23 cellular contexts compared by ENCODE assay signal in genomic region chr1:153585009-153585408, GRCh38. TPM values are rescaled to one million over a fixed set of nuclear protein-coding genes. Genes with fewer than 3 reads are reported as not detected.
DNase-seq lines count a peak whose midpoint lies in the region; ATAC-seq, FAIRE-seq and TF ChIP-seq lines count a peak whose summit lies in the region.
"Had no signal": no experiment of that assay in that cellular context is flagged by ENCODE, and none has a peak within 500 bp of the region (broad histone marks: within the 10 kb centered on the region; RNA-seq: fewer than 3 reads in every experiment).

No MANE protein-coding gene starts in this region.

- no peaks in the 10 kb centered on the region for H3K79me2 ChIP-seq in HepG2 (ENCODE audit: insufficient read depth, low read length)

- H2AFZ ChIP-seq in HepG2 (ENCODE audit: low read length), result no peak overlapping the region

- CTCF ChIA-PET in HepG2 (lab: Yijun Ruan, JAX; ENCODE audit: low intra/inter-chr PET ratio, low total read pairs), result no interaction called here

- H3K4me1 ChIP-seq in right lobe of liver, result no peaks in the 10 kb centered on the region
- no peaks in the 10 kb centered on the region for H3K4me1 ChIP-seq in HepG2 (ENCODE audit: insufficient read depth, low read length)
- peaks cover 15% of the 10 kb centered on the region for H3K4me1 ChIP-seq in ovary (ENCODE audit: insufficient read depth)

- no peak for TF ChIP-seq POLR2A in right lobe of liver (IDR thresholded peaks at IDR 0.05)
- TF ChIP-seq POLR2A in HepG2 (IDR thresholded peaks at IDR 0.05; ENCODE audit: insufficient read depth in 1 of 2, low read depth in 2 of 2, low read length in 2 of 2), result no peak
- TF ChIP-seq POLR2A in ovary (IDR thresholded peaks at IDR 0.05), result no peak

- no peaks in the 10 kb centered on the region for H3K9me3 ChIP-seq in right lobe of liver
- no peaks in the 10 kb centered on the region for H3K9me3 ChIP-seq in HepG2 (ENCODE audit: low read length)
- H3K9me3 ChIP-seq in ovary, result no peaks in the 10 kb centered on the region
- H3K9me3 ChIP-seq: A549, Caco-2 had no signal

- in situ Hi-C loops in HepG2 (cut with HindIII; ENCODE audit: extremely low pct_ligation_motif_present, low pct_unique_long_range_greater_than_20kb), result no loop called here

- no TSS peak for BruUV-seq in HepG2 (replicated peaks; lab: Mats Ljungman, UMichigan)

- no peak for TF ChIP-seq EP300 in HepG2 (IDR thresholded peaks at IDR 0.05; ENCODE audit: low read depth in 2 of 2, low read length in 2 of 2)
- TF ChIP-seq EP300 in HepG2 (CRISPR knock-in tag; IDR thresholded peaks at IDR 0.05; ENCODE audit: borderline replicate concordance), result no peak
- no peak for TF ChIP-seq EP300 in ovary (IDR thresholded peaks at IDR 0.05)

- no peak overlapping the region for H3K4me2 ChIP-seq in HepG2 (ENCODE audit: low read depth, low read length)
- H3K4me2 ChIP-seq: A549, GM23338 had no signal

- H3K27ac ChIP-seq in right lobe of liver, result no peak overlapping the region
- H3K27ac ChIP-seq in HepG2 (ENCODE audit: extremely low read length, insufficient read depth, low read length), result no peak overlapping the region
- peak overlapping the region; percentile 54 to 56 for H3K27ac ChIP-seq in ovary
- H3K27ac ChIP-seq: 22Rv1, A549, C4-2B had no signal

- WGBS in right lobe of liver (ENCODE audit: insufficient coverage, low coverage, low lambda C conversion rate, missing lambda C conversion rate), result 63% methylated on average over 1 of the region's 1 CpG
- WGBS in HepG2 (ENCODE audit: low lambda C conversion rate), result 89% methylated on average over 1 of the region's 1 CpG
- WGBS in ovary, 3 donors, result 4 to 31% (median 12%) methylated on average over 1 of the region's 1 CpG

- no peak for FAIRE-seq in HepG2 (lab: Jason Lieb, UNC)
- FAIRE-seq: A549, GM12892, H54 had no signal

- DNase-seq in right lobe of liver, result no peak
- no peak for DNase-seq in HepG2 (ENCODE audit: low spot score)
- peak; percentile 31 for DNase-seq in amniotic epithelial cell (ENCODE audit: low read depth)
- DNase-seq in ovary, result no peak
- no peak for DNase-seq in globus pallidus (ENCODE audit: low spot score)
- no peak for DNase-seq in stimulated activated naive CD8-positive, alpha-beta T cell treated with anti-CD3 and anti-CD28 coated beads, Interleukin-15, Interleukin-2, amounts not matched to agents 100 U/mL and 50 U/mL, for 24 hours
- no peak for DNase-seq in stimulated activated CD4-positive, alpha-beta T cell treated with anti-CD3 and anti-CD28 coated beads, Interleukin-2, amount 100 ng/mL, for 24 hours
- DNase-seq: AML-193; Caco-2; CD4-positive, alpha-beta T cell; DMS153; DMS79; GDM1; HCEC 1CT; HFFc6 had no signal

- no peaks in the 10 kb centered on the region for H3K36me3 ChIP-seq in right lobe of liver
- no peaks in the 10 kb centered on the region for H3K36me3 ChIP-seq in HepG2 (replicated peaks in 1 of 2; ENCODE audit: control insufficient read depth in 1 of 2, insufficient read depth in 2 of 2, low read length in 2 of 2)
- no peaks in the 10 kb centered on the region for H3K36me3 ChIP-seq in ovary

- H3K27me3 ChIP-seq in right lobe of liver, result no peaks in the 10 kb centered on the region
- H3K27me3 ChIP-seq in HepG2 (ENCODE audit: control insufficient read depth in 1 of 2, insufficient read depth in 2 of 2, low read length in 2 of 2), result 0 out of 5 replicates have a peak, but pooled peaks cover 1 to 3% of the 10 kb centered on the region in 2 experiments
- no peaks in the 10 kb centered on the region for H3K27me3 ChIP-seq in ovary

- H4K20me1 ChIP-seq in HepG2 (ENCODE audit: insufficient read depth, low read length), result no peaks in the 10 kb centered on the region

- intact Hi-C loops in right lobe of liver (cut with DNase I), result no loop called here
- intact Hi-C loops in HepG2 (cut with micrococcal nuclease; ENCODE audit: unreplicated experiment), result no loop called here
- intact Hi-C loops in ovary (cut with DNase I), result no loop called here

- H3K4me3 ChIP-seq in right lobe of liver (no peak overlapping the region), HepG2 (replicated peaks in 1 of 3; ENCODE audit: insufficient read depth in 1 of 3, low read depth in 2 of 3, low read length in 3 of 3) (no peak overlapping the region), ovary (no peak overlapping the region)
- H3K4me3 ChIP-seq: A549, GM23338 had no signal

- TF ChIP-seq CTCF in right lobe of liver (IDR thresholded peaks at IDR 0.05) (no peak), HepG2 (CRISPR knock-in tag; IDR thresholded peaks at IDR 0.05) (no peak), ovary (IDR thresholded peaks at IDR 0.05) (no peak)

- ATAC-seq in right lobe of liver (peak in 3 of 4 donors; percentile 22 to 49 (median 26)), HepG2 (no peak)
- no peak for ATAC-seq in stimulated activated naive CD8-positive, alpha-beta T cell treated with anti-CD3 and anti-CD28 coated beads, Interleukin-15, Interleukin-2, amounts not matched to agents 100 U/mL and 50 U/mL, for 24 hours
- ATAC-seq: A549, GM23338 had no signal

- POLR2A ChIA-PET in HepG2 (lab: Yijun Ruan, JAX), result no interaction called here

- H3K9ac ChIP-seq in HepG2 (ENCODE audit: insufficient read depth, low read depth, low read length), result no peak overlapping the region

- TF ChIP-seq RAD21 in HepG2 (CRISPR knock-in tag; IDR thresholded peaks at IDR 0.05), result no peak

RNA-seq across cellular contexts. Expression of gene S100A2, which starts 19.4 kb away (rescaled TPM):
- total RNA-seq in right lobe of liver (not detected), HepG2 (2016; rRNA removed; fragmentation: Illumina TruSeq; extraction: Trizol) (1.2 and 1.4 TPM in 2 replicates), ovary (1 to 10 TPM in 4 of 7 donors, under 1 TPM in 1, not detected in 2; 0.61 to 4.0 (median 1.8) TPM)
- total RNA-seq in HepG2 (2016; cell fraction: cytosol; rRNA removed; fragmentation: Illumina TruSeq; extraction: Trizol; ENCODE audit: low read depth), result 2.0 and 3.0 TPM in 2 replicates
- total RNA-seq in HepG2 (2016; cell fraction: insoluble cytoplasmic fraction; rRNA removed; fragmentation: Illumina TruSeq; extraction: Trizol), result 1.6 and 2.1 TPM in 2 replicates
- total RNA-seq in HepG2 (2016; cell fraction: membrane; rRNA removed; fragmentation: Illumina TruSeq; extraction: Trizol), result 2.0 and 2.6 TPM in 2 replicates
- total RNA-seq in HepG2 (2016; cell fraction: nucleus; rRNA removed; fragmentation: Illumina TruSeq; extraction: Trizol), result 0.50 and 1.2 TPM in 2 replicates
- polyA plus RNA-seq in HepG2 (2011; rRNA removed) (1.2 and 1.4 TPM in 2 replicates), ovary (1 to 10 TPM in 1 of 2 donors, under 1 TPM in 1; 0.88 to 3.3 TPM)
- polyA plus RNA-seq in HepG2 (2011; cell fraction: cytosol; rRNA removed), result 1.2 and 1.7 TPM in 2 replicates
- polyA plus RNA-seq in HepG2 (2011; cell fraction: nucleus; rRNA removed), result 0.52 and 0.93 TPM in 2 replicates
- polyA plus RNA-seq in HepG2 (2012), result 0.30 and 1.1 TPM in 2 replicates
- polyA plus RNA-seq in HepG2 (2016; cell fraction: cytosol; fragmentation: Illumina TruSeq; extraction: Trizol; ENCODE audit: low read depth), result 1.6 and 1.8 TPM in 2 replicates
- polyA plus RNA-seq in HepG2 (2016; cell fraction: insoluble cytoplasmic fraction; fragmentation: Illumina TruSeq; extraction: Trizol; ENCODE audit: low read depth), result 1.6 TPM in 2 replicates
- polyA plus RNA-seq in HepG2 (2016; cell fraction: membrane; fragmentation: Illumina TruSeq; extraction: Trizol; ENCODE audit: low read depth), result 1.9 and 2.6 TPM in 2 replicates
- polyA plus RNA-seq in HepG2 (2016; cell fraction: nucleus; fragmentation: Illumina TruSeq; extraction: Trizol; ENCODE audit: insufficient read depth, low read depth), result 1.4 and 1.6 TPM in 2 replicates
- 8.7 TPM in 1 of 2 replicates, not detected in the other for polyA minus RNA-seq in HepG2 (2011; rRNA and poly(A)+ RNA removed; ENCODE audit: low replicate concordance)
- not detected in 2 replicates for polyA minus RNA-seq in HepG2 (2011; cell fraction: cytosol; rRNA and poly(A)+ RNA removed)
- 0.99 TPM in 1 of 2 replicates, not detected in the other for polyA minus RNA-seq in HepG2 (2011; cell fraction: nucleus; rRNA and poly(A)+ RNA removed)
- total RNA-seq: CD4-positive, alpha-beta T cell had no signal

RNA-seq across cellular contexts. Expression of gene S100A16, which starts 27.9 kb away (rescaled TPM):
- 100 to 1,000 TPM in 2 of 6 experiments, 10 to 100 TPM in 4; 55.9 to 151 (median 71.8) TPM for total RNA-seq in right lobe of liver
- total RNA-seq in HepG2 (2016; rRNA removed; fragmentation: Illumina TruSeq; extraction: Trizol), result 46.0 and 51.2 TPM in 2 replicates
- total RNA-seq in HepG2 (2016; cell fraction: cytosol; rRNA removed; fragmentation: Illumina TruSeq; extraction: Trizol; ENCODE audit: low read depth), result 35.2 and 50.8 TPM in 2 replicates
- total RNA-seq in HepG2 (2016; cell fraction: insoluble cytoplasmic fraction; rRNA removed; fragmentation: Illumina TruSeq; extraction: Trizol), result 46.0 and 49.1 TPM in 2 replicates
- 64.5 and 88.0 TPM in 2 replicates for total RNA-seq in HepG2 (2016; cell fraction: membrane; rRNA removed; fragmentation: Illumina TruSeq; extraction: Trizol)
- total RNA-seq in HepG2 (2016; cell fraction: nucleus; rRNA removed; fragmentation: Illumina TruSeq; extraction: Trizol), result 17.2 and 18.5 TPM in 2 replicates
- 195 and 203 TPM in 2 replicates for polyA plus RNA-seq in HepG2 (2011; rRNA removed)
- polyA plus RNA-seq in HepG2 (2011; cell fraction: cytosol; rRNA removed), result 207 and 257 TPM in 2 replicates
- polyA plus RNA-seq in HepG2 (2011; cell fraction: nucleus; rRNA removed), result 63.0 and 64.5 TPM in 2 replicates
- polyA plus RNA-seq in HepG2 (2012), result 50.0 and 61.9 TPM in 2 replicates
- 56.0 and 73.0 TPM in 2 replicates for polyA plus RNA-seq in HepG2 (2016; cell fraction: cytosol; fragmentation: Illumina TruSeq; extraction: Trizol; ENCODE audit: low read depth)
- 58.3 and 61.2 TPM in 2 replicates for polyA plus RNA-seq in HepG2 (2016; cell fraction: insoluble cytoplasmic fraction; fragmentation: Illumina TruSeq; extraction: Trizol; ENCODE audit: low read depth)
- 82.4 and 91.4 TPM in 2 replicates for polyA plus RNA-seq in HepG2 (2016; cell fraction: membrane; fragmentation: Illumina TruSeq; extraction: Trizol; ENCODE audit: low read depth)
- 34.9 and 35.7 TPM in 2 replicates for polyA plus RNA-seq in HepG2 (2016; cell fraction: nucleus; fragmentation: Illumina TruSeq; extraction: Trizol; ENCODE audit: insufficient read depth, low read depth)
- 116 and 347 TPM in 2 replicates for polyA minus RNA-seq in HepG2 (2011; rRNA and poly(A)+ RNA removed; ENCODE audit: low replicate concordance)
- polyA minus RNA-seq in HepG2 (2011; cell fraction: cytosol; rRNA and poly(A)+ RNA removed), result 41.2 and 43.1 TPM in 2 replicates
- polyA minus RNA-seq in HepG2 (2011; cell fraction: nucleus; rRNA and poly(A)+ RNA removed), result 31.9 and 35.2 TPM in 2 replicates
- total RNA-seq in ovary, result 100 to 1,000 TPM in 2 of 7 donors, 10 to 100 TPM in 5; 40.7 to 110 (median 67.3) TPM
- polyA plus RNA-seq in ovary, result 100 to 1,000 TPM; 117 to 200 TPM
- total RNA-seq: CD4-positive, alpha-beta T cell had no signal

RNA-seq across cellular contexts. Expression of gene S100A14, which starts 31.1 kb away (rescaled TPM):
- total RNA-seq in right lobe of liver (10 to 100 TPM in 2 of 6 experiments, 1 to 10 TPM in 4; 1.8 to 14.0 (median 5.2) TPM), HepG2 (2016; rRNA removed; fragmentation: Illumina TruSeq; extraction: Trizol) (1.4 and 2.0 TPM in 2 replicates), ovary (10 to 100 TPM in 1 of 7 donors, 1 to 10 TPM in 4, not detected in 2; 1.3 to 19.8 (median 2.9) TPM)
- total RNA-seq in HepG2 (2016; cell fraction: cytosol; rRNA removed; fragmentation: Illumina TruSeq; extraction: Trizol; ENCODE audit: low read depth), result 1.2 and 1.6 TPM in 2 replicates
- total RNA-seq in HepG2 (2016; cell fraction: insoluble cytoplasmic fraction; rRNA removed; fragmentation: Illumina TruSeq; extraction: Trizol), result 1.8 and 2.4 TPM in 2 replicates
- total RNA-seq in HepG2 (2016; cell fraction: membrane; rRNA removed; fragmentation: Illumina TruSeq; extraction: Trizol), result 2.2 and 2.4 TPM in 2 replicates
- 0.75 and 1.1 TPM in 2 replicates for total RNA-seq in HepG2 (2016; cell fraction: nucleus; rRNA removed; fragmentation: Illumina TruSeq; extraction: Trizol)
- polyA plus RNA-seq in HepG2 (2011; rRNA removed) (7.7 and 10.8 TPM in 2 replicates), ovary (under 1 TPM; 0.40 to 0.68 TPM)
- polyA plus RNA-seq in HepG2 (2011; cell fraction: cytosol; rRNA removed), result 11.2 and 16.8 TPM in 2 replicates
- 1.5 and 3.7 TPM in 2 replicates for polyA plus RNA-seq in HepG2 (2011; cell fraction: nucleus; rRNA removed)
- polyA plus RNA-seq in HepG2 (2012), result 4.8 and 6.4 TPM in 2 replicates
- 1.8 and 2.7 TPM in 2 replicates for polyA plus RNA-seq in HepG2 (2016; cell fraction: cytosol; fragmentation: Illumina TruSeq; extraction: Trizol; ENCODE audit: low read depth)
- polyA plus RNA-seq in HepG2 (2016; cell fraction: insoluble cytoplasmic fraction; fragmentation: Illumina TruSeq; extraction: Trizol; ENCODE audit: low read depth), result 2.4 and 2.9 TPM in 2 replicates
- polyA plus RNA-seq in HepG2 (2016; cell fraction: membrane; fragmentation: Illumina TruSeq; extraction: Trizol; ENCODE audit: low read depth), result 3.3 TPM in 2 replicates
- polyA plus RNA-seq in HepG2 (2016; cell fraction: nucleus; fragmentation: Illumina TruSeq; extraction: Trizol; ENCODE audit: insufficient read depth, low read depth), result 1.6 and 2.4 TPM in 2 replicates
- 2.0 and 23.9 TPM in 2 replicates for polyA minus RNA-seq in HepG2 (2011; rRNA and poly(A)+ RNA removed; ENCODE audit: low replicate concordance)
- 1.5 and 2.7 TPM in 2 replicates for polyA minus RNA-seq in HepG2 (2011; cell fraction: cytosol; rRNA and poly(A)+ RNA removed)
- polyA minus RNA-seq in HepG2 (2011; cell fraction: nucleus; rRNA and poly(A)+ RNA removed), result not detected in 2 replicates
- total RNA-seq: CD4-positive, alpha-beta T cell; Daoy had no signal
- polyA plus RNA-seq: BJ had no signal

RNA-seq across cellular contexts. Expression of gene S100A3, which starts 36.0 kb away (rescaled TPM):
- total RNA-seq in right lobe of liver (under 1 TPM in 1 of 6 experiments, not detected in 5; 0.29 TPM), HepG2 (2016; rRNA removed; fragmentation: Illumina TruSeq; extraction: Trizol) (2.5 and 2.8 TPM in 2 replicates), ovary (1 to 10 TPM in 3 of 7 donors, under 1 TPM in 1, not detected in 3; 0.48 to 2.5 (median 1.3) TPM)
- 1.4 and 1.9 TPM in 2 replicates for total RNA-seq in HepG2 (2016; cell fraction: cytosol; rRNA removed; fragmentation: Illumina TruSeq; extraction: Trizol; ENCODE audit: low read depth)
- 2.1 and 3.0 TPM in 2 replicates for total RNA-seq in HepG2 (2016; cell fraction: insoluble cytoplasmic fraction; rRNA removed; fragmentation: Illumina TruSeq; extraction: Trizol)
- 1.7 and 2.1 TPM in 2 replicates for total RNA-seq in HepG2 (2016; cell fraction: membrane; rRNA removed; fragmentation: Illumina TruSeq; extraction: Trizol)
- 0.63 and 0.65 TPM in 2 replicates for total RNA-seq in HepG2 (2016; cell fraction: nucleus; rRNA removed; fragmentation: Illumina TruSeq; extraction: Trizol)
- polyA plus RNA-seq in HepG2 (2011; rRNA removed) (3.6 and 4.5 TPM in 2 replicates), ovary (1 to 10 TPM in 1 of 2 donors, not detected in 1; 2.2 TPM)
- 3.2 and 7.2 TPM in 2 replicates for polyA plus RNA-seq in HepG2 (2011; cell fraction: cytosol; rRNA removed)
- polyA plus RNA-seq in HepG2 (2011; cell fraction: nucleus; rRNA removed), result 1.4 and 1.7 TPM in 2 replicates
- polyA plus RNA-seq in HepG2 (2012), result 0.36 and 0.80 TPM in 2 replicates
- 1.4 and 2.2 TPM in 2 replicates for polyA plus RNA-seq in HepG2 (2016; cell fraction: cytosol; fragmentation: Illumina TruSeq; extraction: Trizol; ENCODE audit: low read depth)
- 3.6 and 3.7 TPM in 2 replicates for polyA plus RNA-seq in HepG2 (2016; cell fraction: insoluble cytoplasmic fraction; fragmentation: Illumina TruSeq; extraction: Trizol; ENCODE audit: low read depth)
- polyA plus RNA-seq in HepG2 (2016; cell fraction: membrane; fragmentation: Illumina TruSeq; extraction: Trizol; ENCODE audit: low read depth), result 1.8 TPM in 2 replicates
- polyA plus RNA-seq in HepG2 (2016; cell fraction: nucleus; fragmentation: Illumina TruSeq; extraction: Trizol; ENCODE audit: insufficient read depth, low read depth), result 2.5 and 2.6 TPM in 2 replicates
- polyA minus RNA-seq in HepG2 (2011; rRNA and poly(A)+ RNA removed; ENCODE audit: low replicate concordance), result 5.2 and 5.8 TPM in 2 replicates
- 1.8 TPM in 1 of 2 replicates, not detected in the other for polyA minus RNA-seq in HepG2 (2011; cell fraction: cytosol; rRNA and poly(A)+ RNA removed)
- 0.90 TPM in 1 of 2 replicates, not detected in the other for polyA minus RNA-seq in HepG2 (2011; cell fraction: nucleus; rRNA and poly(A)+ RNA removed)
- total RNA-seq: CD4-positive, alpha-beta T cell; GM23338 had no signal
- polyA plus RNA-seq: GM23338 had no signal

RNA-seq across cellular contexts. Expression of gene S100A4, which starts 39.4 kb away (rescaled TPM):
- total RNA-seq in right lobe of liver (10 to 100 TPM in 4 of 6 experiments, 1 to 10 TPM in 2; 7.6 to 21.6 (median 14.0) TPM), HepG2 (2016; rRNA removed; fragmentation: Illumina TruSeq; extraction: Trizol) (20.2 and 24.5 TPM in 2 replicates), ovary (10 to 100 TPM; 12.7 to 85.5 (median 37.3) TPM)
- 10.5 and 12.8 TPM in 2 replicates for total RNA-seq in HepG2 (2016; cell fraction: cytosol; rRNA removed; fragmentation: Illumina TruSeq; extraction: Trizol; ENCODE audit: low read depth)
- 20.9 and 28.0 TPM in 2 replicates for total RNA-seq in HepG2 (2016; cell fraction: insoluble cytoplasmic fraction; rRNA removed; fragmentation: Illumina TruSeq; extraction: Trizol)
- 10.0 and 12.0 TPM in 2 replicates for total RNA-seq in HepG2 (2016; cell fraction: membrane; rRNA removed; fragmentation: Illumina TruSeq; extraction: Trizol)
- 9.7 and 12.1 TPM in 2 replicates for total RNA-seq in HepG2 (2016; cell fraction: nucleus; rRNA removed; fragmentation: Illumina TruSeq; extraction: Trizol)
- polyA plus RNA-seq in HepG2 (2011; rRNA removed) (9.6 and 12.9 TPM in 2 replicates), ovary (100 to 1,000 TPM; 104 to 160 TPM)
- polyA plus RNA-seq in HepG2 (2011; cell fraction: cytosol; rRNA removed), result 9.3 and 18.7 TPM in 2 replicates
- polyA plus RNA-seq in HepG2 (2011; cell fraction: nucleus; rRNA removed), result 3.3 and 3.4 TPM in 2 replicates
- 6.0 and 7.5 TPM in 2 replicates for polyA plus RNA-seq in HepG2 (2012)
- 9.9 and 13.6 TPM in 2 replicates for polyA plus RNA-seq in HepG2 (2016; cell fraction: cytosol; fragmentation: Illumina TruSeq; extraction: Trizol; ENCODE audit: low read depth)
- polyA plus RNA-seq in HepG2 (2016; cell fraction: insoluble cytoplasmic fraction; fragmentation: Illumina TruSeq; extraction: Trizol; ENCODE audit: low read depth), result 25.0 and 26.5 TPM in 2 replicates
- 7.8 and 8.2 TPM in 2 replicates for polyA plus RNA-seq in HepG2 (2016; cell fraction: membrane; fragmentation: Illumina TruSeq; extraction: Trizol; ENCODE audit: low read depth)
- 13.5 and 17.9 TPM in 2 replicates for polyA plus RNA-seq in HepG2 (2016; cell fraction: nucleus; fragmentation: Illumina TruSeq; extraction: Trizol; ENCODE audit: insufficient read depth, low read depth)
- 2.2 and 807 TPM in 2 replicates for polyA minus RNA-seq in HepG2 (2011; rRNA and poly(A)+ RNA removed; ENCODE audit: low replicate concordance)
- 4.3 and 4.7 TPM in 2 replicates for polyA minus RNA-seq in HepG2 (2011; cell fraction: cytosol; rRNA and poly(A)+ RNA removed)
- 3.5 and 4.6 TPM in 2 replicates for polyA minus RNA-seq in HepG2 (2011; cell fraction: nucleus; rRNA and poly(A)+ RNA removed)

Comparison
In these comparisons a context has a peak if more than half of its experiments do, and no peak if none do; other contexts are left out.
1. ATAC-seq: peak in right lobe of liver (3 of 4); none in HepG2 (single experiment) and stimulated activated naive CD8-positive, alpha-beta T cell treated with anti-CD3 and anti-CD28 coated beads, Interleukin-15, Interleukin-2, amounts not matched to agents 100 U/mL and 50 U/mL, for 24 hours (single experiment).
2. H3K27ac ChIP-seq: peak in ovary (2 of 2); none in right lobe of liver (0 of 3) and HepG2 (single experiment).